In genomic region chr11:123587559-123587958, GRCh38 we compare ENCODE assay signal across 21 cellular contexts.
"Had no signal": no experiment of that assay in that cellular context is flagged by ENCODE, and none has a peak within 500 bp of the region (broad histone marks: within the 10 kb centered on the region; RNA-seq: fewer than 3 reads in every experiment).

No MANE protein-coding gene starts in this region.

- ATAC-seq: left lung, T-cell had no signal

- H3K27me3 ChIP-seq: right atrium auricular region, tibial nerve had no signal

- H3K4me1 ChIP-seq: left lung, prostate gland, right atrium auricular region had no signal

- H3K36me3 ChIP-seq: prostate gland, right atrium auricular region, tibial nerve had no signal

- H3K9me3 ChIP-seq: left lung, prostate gland, right atrium auricular region, tibial nerve had no signal

- H3K27ac ChIP-seq: coronary artery, left lung, prostate gland, right atrium auricular region, SK-N-MC had no signal

- DNase-seq: activated CD4-positive, alpha-beta T cell treated with anti-CD3 and anti-CD28 coated beads, Interleukin-2, amount 50 U/mL, for 1 hour; activated CD8-positive, alpha-beta memory T cell treated with anti-CD3 and anti-CD28 coated beads, Interleukin-2, amount 50 U/mL, for 4 hours; activated effector memory CD4-positive, alpha-beta T cell treated with anti-CD3 and anti-CD28 coated beads, Interleukin-2, amount 50 U/mL, for 16 hours; activated T-cell treated with anti-CD3 and anti-CD28 coated beads, Interleukin-2, amount 50 U/mL, for 48 hours; amniotic stem cell; erythroblast; foreskin melanocyte; glutamatergic neuron; kidney; left lung; naive B cell; stimulated activated CD4-positive, alpha-beta T cell treated with anti-CD3 and anti-CD28 coated beads, Interleukin-2, amount 100 ng/mL, for 24 hours; stimulated activated naive CD4-positive, alpha-beta T cell treated with Interleukin-2 at 50 U/mL for 16 hours; substantia nigra; T-cell; T1000 had no signal

- H3K4me3 ChIP-seq: coronary artery, left lung, prostate gland, right atrium auricular region, SK-N-MC, tibial nerve had no signal
